ENCODE assay signal across 1 cellular context in genomic region chr2:10083692-10084566, GRCh38.
TF ChIP-seq lines count a peak whose summit lies in the region.

No MANE protein-coding gene starts in this region.

TF ChIP-seq in HEK293, 187 proteins besides CTCF, POLR2A, EP300 and RAD21 (continued from another document):
- TF ChIP-seq REST (tag by site-specific recombination; IDR thresholded peaks at IDR 0.05) (peak; percentile 81), ZBTB20 (tag by site-specific recombination; IDR thresholded peaks at IDR 0.05) (peak; percentile 76), ZNF211 (tag by site-specific recombination; IDR thresholded peaks at IDR 0.05; ENCODE audit: low read depth) (no peak), ZBTB7A (tag by site-specific recombination; IDR thresholded peaks at IDR 0.05; ENCODE audit: low read depth) (no peak), ZBTB49 (tag by site-specific recombination; IDR thresholded peaks at IDR 0.05; ENCODE audit: low read depth) (no peak), ZNF571 (tag by site-specific recombination; IDR thresholded peaks at IDR 0.05) (no peak), SP7 (tag by site-specific recombination; IDR thresholded peaks at IDR 0.05) (peak; percentile 75), ZSCAN18 (tag by site-specific recombination; IDR thresholded peaks at IDR 0.05) (no peak), ZNF2 (tag by site-specific recombination; IDR thresholded peaks at IDR 0.05) (0 out of 2 replicates have a peak, but pooled peaks have one; percentile 16), ZNF280C (tag by site-specific recombination; IDR thresholded peaks at IDR 0.05) (no peak), ZNF10 (tag by site-specific recombination; IDR thresholded peaks at IDR 0.05) (no peak), ZNF248 (tag by site-specific recombination; IDR thresholded peaks at IDR 0.05) (no peak), ZSCAN5A (tag by site-specific recombination; IDR thresholded peaks at IDR 0.05) (no peak), ZNF791 (tag by site-specific recombination; IDR thresholded peaks at IDR 0.05) (no peak), ZNF416 (tag by site-specific recombination; IDR thresholded peaks at IDR 0.05) (no peak), ZNF398 (tag by site-specific recombination; IDR thresholded peaks at IDR 0.05) (no peak), ZNF561 (tag by site-specific recombination; IDR thresholded peaks at IDR 0.05; ENCODE audit: borderline replicate concordance) (no peak), ZFP69B (tag by site-specific recombination; IDR thresholded peaks at IDR 0.05) (no peak), ZNF324 (tag by site-specific recombination; IDR thresholded peaks at IDR 0.05) (no peak), PRDM6 (tag by site-specific recombination; IDR thresholded peaks at IDR 0.05) (peak; percentile 27; the same call in 1 of the 2 replicates), SETDB1 (IDR thresholded peaks at IDR 0.05; ENCODE audit: insufficient read length, low read length) (no peak), ZNF658 (tag by site-specific recombination; IDR thresholded peaks at IDR 0.05) (no peak), ZNF837 (tag by site-specific recombination; IDR thresholded peaks at IDR 0.05) (no peak), ZBTB17 (tag by site-specific recombination; IDR thresholded peaks at IDR 0.05) (peak; percentile 75), ATF2 (tag by site-specific recombination; IDR thresholded peaks at IDR 0.05; ENCODE audit: low read depth) (no peak), ZNF292 (tag by site-specific recombination; IDR thresholded peaks at IDR 0.05; ENCODE audit: borderline replicate concordance, low read depth) (no peak), ZNF639 (tag by site-specific recombination; IDR thresholded peaks at IDR 0.05) (no peak), YY2 (tag by site-specific recombination; IDR thresholded peaks at IDR 0.05) (no peak), PBX3 (CRISPR knock-in tag; IDR thresholded peaks at IDR 0.05) (no peak), ZNF311 (tag by site-specific recombination; IDR thresholded peaks at IDR 0.05; ENCODE audit: borderline replicate concordance) (no peak), ZSCAN30 (tag by site-specific recombination; IDR thresholded peaks at IDR 0.05) (no peak)
TF ChIP-seq in HEK293: peak in this region for 6.
